ENCODE assay signal across 20 cellular contexts in the genomic region with DNA sequence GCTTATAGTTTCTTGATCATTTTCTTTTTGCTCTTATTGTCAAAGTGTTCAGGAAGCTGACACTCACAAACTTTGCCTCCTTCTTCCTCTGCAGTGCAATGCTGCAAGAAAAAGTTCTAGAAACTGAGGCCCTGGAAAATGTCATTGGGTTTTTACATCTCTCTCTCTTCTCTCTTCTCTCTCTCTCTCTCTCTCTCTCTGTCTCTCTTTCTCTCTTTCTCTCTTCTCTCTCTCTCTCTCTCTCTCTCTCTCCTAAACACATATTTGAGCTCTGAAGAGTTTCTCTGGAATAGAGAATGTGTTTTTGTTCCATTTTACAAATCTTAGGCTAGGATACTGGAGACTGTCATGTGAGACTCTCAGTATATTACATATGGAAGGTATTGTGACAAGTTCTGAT. TPM values are rescaled to one million over a fixed set of nuclear protein-coding genes. Genes with fewer than 3 reads are reported as not detected.
DNase-seq lines count a peak whose midpoint lies in the region; ATAC-seq and TF ChIP-seq lines count a peak whose summit lies in the region.
"Had no signal": no experiment of that assay in that cellular context is flagged by ENCODE, and none has a peak within 500 bp of the region (broad histone marks: within the 10 kb centered on the region; RNA-seq: fewer than 3 reads in every experiment).

No MANE protein-coding gene starts in this region.

- H3K9me3 ChIP-seq in GM23248 (ENCODE audit: low read depth), result no peaks in the 10 kb centered on the region
- H3K9me3 ChIP-seq in lower lobe of right lung, result no peaks in the 10 kb centered on the region
- H3K9me3 ChIP-seq: ascending aorta, heart left ventricle, pancreas had no signal

- H3K4me1 Mint-ChIP-seq in brain, result peaks cover 49% of the 10 kb centered on the region
- peaks cover 2% of the 10 kb centered on the region for H3K4me1 Mint-ChIP-seq in progenitor cell of endocrine pancreas (ENCODE audit: low read depth)

- in situ Hi-C loops in GM23248 (cut with MboI), result no loop called here

- H3K4me1 ChIP-seq in GM23248 (ENCODE audit: insufficient read depth), result peaks cover 67% of the 10 kb centered on the region
- H3K4me1 ChIP-seq in lower lobe of right lung, result peaks cover 45% of the 10 kb centered on the region
- H3K4me1 ChIP-seq: pancreas had no signal

- H2AFZ ChIP-seq in GM23248, result 0 out of 2 replicates have a peak overlapping the region, but pooled peaks have one; percentile 13

- no peak for ATAC-seq in lower lobe of right lung
- ATAC-seq in GM19328 (IDR thresholded peaks at IDR 0.05; ENCODE audit: unreplicated experiment), result no peak
- ATAC-seq in HG02870 (IDR thresholded peaks at IDR 0.05; ENCODE audit: unreplicated experiment), result no peak
- ATAC-seq: activated CD4-positive, CD25-positive, alpha-beta regulatory T cell treated with anti-CD3 and anti-CD28 coated beads, Interleukin-2, amount 50 U/mL, for 24 hours; activated CD8-positive, alpha-beta memory T cell treated with anti-CD3 and anti-CD28 coated beads, Interleukin-2, amount 10 ng/mL, durations not matched to agents 7 days and 5 days had no signal

- peaks cover 71% of the 10 kb centered on the region for H3F3A ChIP-seq in GM23248 (ENCODE audit: insufficient read depth)

- H3K27ac Mint-ChIP-seq in brain, result peak overlapping the region in 4 of 5 experiments; percentile 16 to 79 (median 46)
- no peak overlapping the region for H3K27ac Mint-ChIP-seq in progenitor cell of endocrine pancreas
- H3K27ac Mint-ChIP-seq: activated CD8-positive, alpha-beta memory T cell treated with anti-CD3 and anti-CD28 coated beads, Interleukin-2, amount 10 ng/mL, durations not matched to agents 7 days and 5 days had no signal

- no peaks in the 10 kb centered on the region for H3K27me3 ChIP-seq in GM23248 (replicated peaks; ENCODE audit: insufficient read depth)
- no peaks in the 10 kb centered on the region for H3K27me3 ChIP-seq in lower lobe of right lung (ENCODE audit: low read depth)
- H3K27me3 ChIP-seq: ascending aorta, heart left ventricle, pancreas had no signal

- H3K4me2 ChIP-seq in GM23248 (ENCODE audit: unreplicated experiment), result peak overlapping the region; percentile 64

- peak overlapping the region; percentile 37 for H3K9ac ChIP-seq in GM23248

- H3K9me2 ChIP-seq in GM23248 (ENCODE audit: insufficient read depth), result peaks cover 4% of the 10 kb centered on the region; the same call in 1 of the 2 replicates

- no peaks in the 10 kb centered on the region for H3K36me3 Mint-ChIP-seq in brain
- no peaks in the 10 kb centered on the region for H3K36me3 Mint-ChIP-seq in progenitor cell of endocrine pancreas (ENCODE audit: insufficient read depth)
- H3K36me3 Mint-ChIP-seq: activated CD8-positive, alpha-beta memory T cell treated with anti-CD3 and anti-CD28 coated beads, Interleukin-2, amount 10 ng/mL, durations not matched to agents 7 days and 5 days had no signal

- intact Hi-C loops in lower lobe of right lung (cut with DNase I), result no loop called here

- peaks cover 0 to under 1% (median 0%) of the 10 kb centered on the region in 5 experiments for H3K9me3 Mint-ChIP-seq in brain
- no peaks in the 10 kb centered on the region for H3K9me3 Mint-ChIP-seq in progenitor cell of endocrine pancreas (ENCODE audit: low read depth)

- H3K36me3 ChIP-seq in GM23248 (ENCODE audit: low read depth) (no peaks in the 10 kb centered on the region), lower lobe of right lung (no peaks in the 10 kb centered on the region)
- H3K36me3 ChIP-seq: ascending aorta, heart left ventricle, pancreas had no signal

- H3K4me3 Mint-ChIP-seq in brain, result peak overlapping the region in 1 of 5 experiments; percentile 14
- no peak overlapping the region for H3K4me3 Mint-ChIP-seq in progenitor cell of endocrine pancreas (ENCODE audit: low read depth)
- H3K4me3 Mint-ChIP-seq: activated CD8-positive, alpha-beta memory T cell treated with anti-CD3 and anti-CD28 coated beads, Interleukin-2, amount 10 ng/mL, durations not matched to agents 7 days and 5 days had no signal

- TF ChIP-seq CTCF in brain (conservative IDR thresholded peaks at IDR 0.05), result no peak
- TF ChIP-seq CTCF in lower lobe of right lung (IDR thresholded peaks at IDR 0.05), result no peak
- no peak for TF ChIP-seq CTCF in progenitor cell of endocrine pancreas (IDR thresholded peaks at IDR 0.05; ENCODE audit: unreplicated experiment)

- no peaks in the 10 kb centered on the region for H3K79me2 ChIP-seq in GM23248 (ENCODE audit: insufficient read depth)

- peak overlapping the region; percentile 15 for H3K4me3 ChIP-seq in GM23248
- H3K4me3 ChIP-seq in lower lobe of right lung, result no peak overlapping the region
- no peak overlapping the region for H3K4me3 ChIP-seq in skin epidermis
- H3K4me3 ChIP-seq: ascending aorta, heart left ventricle, pancreas had no signal

- DNase-seq in GM23248 (peak; percentile 21), lower lobe of right lung (no peak), KG1 (lab: John Stamatoyannopoulos, UW) (no peak), progenitor cell of endocrine pancreas (ENCODE audit: low spot score, unreplicated experiment) (no peak)
- DNase-seq: activated CD8-positive, alpha-beta memory T cell treated with anti-CD3 and anti-CD28 coated beads, Interleukin-2, amount 10 ng/mL, durations not matched to agents 7 days and 5 days; COR-L47; erythroblast; GOT3; heart left ventricle; NCI-H2227 treated with DMSO at 0.1 percent for 48 hours; pancreas; stimulated activated CD4-positive, alpha-beta T cell treated with anti-CD3 and anti-CD28 coated beads, Interleukin-12 subunit alpha, Interleukin-12 subunit beta, amount 100 ng/mL, for 4 hours; stimulated activated naive CD4-positive, alpha-beta T cell; T-helper 2 cell had no signal

- H3K27me3 Mint-ChIP-seq in brain (no peaks in the 10 kb centered on the region), progenitor cell of endocrine pancreas (no peaks in the 10 kb centered on the region)

- no peaks in the 10 kb centered on the region for H4K20me1 ChIP-seq in GM23248 (ENCODE audit: insufficient read depth)

- H3K27ac ChIP-seq in GM23248 (peak overlapping the region; percentile 78), lower lobe of right lung (peak overlapping the region; percentile 31), skin epidermis (peak overlapping the region in 13 of 21 experiments; percentile 7 to 74 (median 34))
- H3K27ac ChIP-seq: pancreas had no signal

RNA-seq across cellular contexts. Expression of gene EHBP1, which starts 41.6 kb away (rescaled TPM):
- 53.0 and 56.8 TPM in 2 replicates for total RNA-seq in GM23248 (2014; rRNA removed; shearing (Covaris generic))
- polyA plus RNA-seq in GM23248 (2016; fragmentation: Nextera tagmentation; extraction: Ambion mirVana) (36.8 and 41.3 TPM in 2 replicates), brain (ENCODE audit: insufficient read depth, low read depth, low replicate concordance) (15.9 TPM)
- total RNA-seq in lower lobe of right lung (45.8 TPM), progenitor cell of endocrine pancreas (45.6 and 49.9 TPM in 2 replicates)
